ENCODE assay signal across 8 cellular contexts in genomic region chr22:46045459-46046298, GRCh38.
DNase-seq lines count a peak whose midpoint lies in the region; ATAC-seq and TF ChIP-seq lines count a peak whose summit lies in the region.

No MANE protein-coding gene starts in this region.

- DNase-seq in GM23248 (peak; percentile 27), left ventricle myocardium inferior (peak; percentile 47), psoas muscle (peak in 1 of 2 donors; percentile 75)
- DNase-seq in activated naive CD4-positive, alpha-beta T cell treated with anti-CD3 and anti-CD28 coated beads, Interleukin-2, amount 50 U/mL, for 72 hours (ENCODE audit: low spot score in 2 of 2): no peak
- no peak for DNase-seq in stimulated activated naive CD4-positive, alpha-beta T cell treated with Interleukin-2 at 50 U/mL for 16 hours (lab: John Stamatoyannopoulos, UW)

- intact Hi-C loops in left ventricle myocardium inferior (cut with micrococcal nuclease) (no loop called here), psoas muscle (cut with DNase I) (no loop called here)

- H4K20me1 ChIP-seq in GM23248 (ENCODE audit: insufficient read depth): no peaks in the 10 kb centered on the region

- TF ChIP-seq CTCF in left ventricle myocardium inferior (IDR thresholded peaks at IDR 0.05; ENCODE audit: borderline replicate concordance) (no peak), psoas muscle (IDR thresholded peaks at IDR 0.05) (no peak)

- H3K9me3 ChIP-seq in GM23248 (ENCODE audit: low read depth) (no peaks in the 10 kb centered on the region), left ventricle myocardium inferior (replicated peaks) (no peaks in the 10 kb centered on the region), psoas muscle (no peaks in the 10 kb centered on the region)

- H3K9me3 Mint-ChIP-seq in activated naive CD4-positive, alpha-beta T cell treated with anti-CD3 and anti-CD28 coated beads, Interleukin-2, amount 50 U/mL, for 72 hours: no peaks in the 10 kb centered on the region

- H3K9me2 ChIP-seq in GM23248 (ENCODE audit: insufficient read depth): no peaks in the 10 kb centered on the region

- 38 to 46% methylated on average over 12 of the region's 12 CpGs for WGBS in GM23248 (ENCODE audit: low coverage in 1 of 2, low lambda C conversion rate in 2 of 2, missing lambda C conversion rate in 2 of 2), 2 experiments
- 12 to 23% (median 15%) methylated on average over 11 to 12 of the region's 12 CpGs for WGBS in psoas muscle, 3 donors

- peak overlapping the region; percentile 88 for H3K9ac ChIP-seq in GM23248

- no peaks in the 10 kb centered on the region for H3K27me3 ChIP-seq in GM23248 (replicated peaks; ENCODE audit: insufficient read depth)
- no peaks in the 10 kb centered on the region for H3K27me3 ChIP-seq in left ventricle myocardium inferior (ENCODE audit: low read depth)
- H3K27me3 ChIP-seq in psoas muscle (ENCODE audit: insufficient read depth in 3 of 3, low read length in 2 of 3): no peaks in the 10 kb centered on the region

- peaks cover 98% of the 10 kb centered on the region for H3K79me2 ChIP-seq in GM23248 (ENCODE audit: insufficient read depth)

- in situ Hi-C loops in GM23248 (cut with MboI): no loop called here

- H2AFZ ChIP-seq in GM23248: peak overlapping the region; percentile 75

- ATAC-seq in activated naive CD4-positive, alpha-beta T cell treated with anti-CD3 and anti-CD28 coated beads, Interleukin-2, amount 50 U/mL, for 72 hours: no peak
- ATAC-seq in psoas muscle (peak; percentile 54 to 71 (median 61)), GM18858 (IDR thresholded peaks at IDR 0.05; ENCODE audit: unreplicated experiment) (no peak), GM18511 (IDR thresholded peaks at IDR 0.05; ENCODE audit: unreplicated experiment) (no peak), HG03442 (IDR thresholded peaks at IDR 0.05; ENCODE audit: unreplicated experiment) (no peak)

- H3K27ac ChIP-seq in GM23248 (peak overlapping the region; percentile 64), left ventricle myocardium inferior (replicated peaks) (peak overlapping the region; percentile 100), psoas muscle (peak overlapping the region; percentile 99)

- peak overlapping the region; percentile 94 for H3K4me2 ChIP-seq in GM23248 (ENCODE audit: unreplicated experiment)

- peak overlapping the region; percentile 76 for H3K4me3 ChIP-seq in GM23248
- H3K4me3 ChIP-seq in left ventricle myocardium inferior: peak overlapping the region; percentile 70
- H3K4me3 ChIP-seq in psoas muscle: peak overlapping the region; percentile 82

- H3K36me3 ChIP-seq in GM23248 (ENCODE audit: low read depth) (no peaks in the 10 kb centered on the region), left ventricle myocardium inferior (no peaks in the 10 kb centered on the region), psoas muscle (ENCODE audit: insufficient read depth in 1 of 2, low read depth in 1 of 2) (no peaks in the 10 kb centered on the region)

- H3K4me1 ChIP-seq in GM23248 (ENCODE audit: insufficient read depth) (peaks cover 36% of the 10 kb centered on the region), left ventricle myocardium inferior (peaks cover 89% of the 10 kb centered on the region), psoas muscle (peaks cover 70% of the 10 kb centered on the region)

- H3K27ac Mint-ChIP-seq in activated naive CD4-positive, alpha-beta T cell treated with anti-CD3 and anti-CD28 coated beads, Interleukin-2, amount 50 U/mL, for 72 hours: peak overlapping the region; percentile 55 to 89

- peaks cover 8% of the 10 kb centered on the region; the same call in 1 of the 2 replicates for H3F3A ChIP-seq in GM23248 (ENCODE audit: insufficient read depth)

- H3K36me3 Mint-ChIP-seq in activated naive CD4-positive, alpha-beta T cell treated with anti-CD3 and anti-CD28 coated beads, Interleukin-2, amount 50 U/mL, for 72 hours: peaks cover 6 to 11% of the 10 kb centered on the region in 2 donors

Comparison
In these comparisons a context has a peak if more than half of its experiments do, and no peak if none do; other contexts are left out.
1. DNase-seq: peak in GM23248 (single experiment) and left ventricle myocardium inferior (single experiment); none in activated naive CD4-positive, alpha-beta T cell treated with anti-CD3 and anti-CD28 coated beads, Interleukin-2, amount 50 U/mL, for 72 hours (0 of 2) and stimulated activated naive CD4-positive, alpha-beta T cell treated with Interleukin-2 at 50 U/mL for 16 hours (single experiment).
2. ATAC-seq: peak in psoas muscle (4 of 4); none in activated naive CD4-positive, alpha-beta T cell treated with anti-CD3 and anti-CD28 coated beads, Interleukin-2, amount 50 U/mL, for 72 hours (0 of 2), GM18858 (single experiment), GM18511 (single experiment) and HG03442 (single experiment).
3. Peak in every context shown above with its lines, with median percentiles within 50 percentile points of each other: H3K27ac ChIP-seq and H3K4me3 ChIP-seq.